In genomic region chr1:35692310-35692709, GRCh38 we compare ENCODE assay signal across 21 cellular contexts.
"Had no signal": no experiment of that assay in that cellular context is flagged by ENCODE, and none has a peak within 500 bp of the region (broad histone marks: within the 10 kb centered on the region; RNA-seq: fewer than 3 reads in every experiment).

No MANE protein-coding gene starts in this region.

- H3K27me3 ChIP-seq: Peyer's patch had no signal

- H3K4me3 ChIP-seq: PC-9, Peyer's patch, SJSA1, SK-N-MC had no signal

- FAIRE-seq: HTR-8/SVneo had no signal

- DNase-seq: KBM-7; MV-4-11; NCI-H1048; NCI-H1105; NCI-H1436 treated with DMSO at 0.1 percent for 48 hours; NCI-H1694; NCI-H187 treated with DMSO at 0.1 percent for 48 hours; NCI-H2171 treated with DMSO at 0.1 percent for 48 hours; NCI-H345; NCI-H446 treated with DMSO at 0.1 percent for 48 hours; NCI-H774; NK-92 treated with Interleukin-12 subunit alpha and Interleukin-12 subunit beta, amount 100 ng/mL, for 24 hours; PC-9; Peyer's patch; Right ventricle myocardium superior; RPMI8226; SIG-M5 had no signal

- H3K4me3 Mint-ChIP-seq: IgD-negative memory B cell had no signal

- H3K36me3 ChIP-seq: Peyer's patch, SJSA1 had no signal

- H3K36me3 Mint-ChIP-seq: IgD-negative memory B cell had no signal

- H3K9me3 Mint-ChIP-seq: IgD-negative memory B cell had no signal
